Comparison of ENCODE assay signal across 1 cellular context in genomic region chr17:60371818-60372510, GRCh38.
TF ChIP-seq lines count a peak whose summit lies in the region.

No MANE protein-coding gene starts in this region.

TF ChIP-seq in A549, 52 proteins besides CTCF, POLR2A, EP300 and RAD21 (continued from another document):
- TF ChIP-seq JUNB (IDR thresholded peaks at IDR 0.05) = no peak
- TF ChIP-seq BHLHE40 (IDR thresholded peaks at IDR 0.05; ENCODE audit: low read depth, low read length) = no peak
- TF ChIP-seq MAZ (IDR thresholded peaks at IDR 0.05; ENCODE audit: borderline replicate concordance, low read depth, low read length) = no peak
- TF ChIP-seq TP53 (CRISPR knock-in tag; IDR thresholded peaks at IDR 0.05) = no peak
- no peak for TF ChIP-seq JUN (IDR thresholded peaks at IDR 0.05)
TF ChIP-seq in A549: peak in this region for 0.
